ENCODE assay signal across 9 cellular contexts in genomic region chr19:918481-919156, GRCh38. TPM values are rescaled to one million over a fixed set of nuclear protein-coding genes. Genes with fewer than 3 reads are reported as not detected.
DNase-seq lines count a peak whose midpoint lies in the region; ATAC-seq and TF ChIP-seq lines count a peak whose summit lies in the region.
"Had no signal": no experiment of that assay in that cellular context is flagged by ENCODE, and none has a peak within 500 bp of the region (broad histone marks: within the 10 kb centered on the region; RNA-seq: fewer than 3 reads in every experiment).

No MANE protein-coding gene starts in this region.

- H3K27ac ChIP-seq in urinary bladder (ENCODE audit: low read depth) = no peak overlapping the region
- no peak overlapping the region for H3K27ac ChIP-seq in uterus
- H3K27ac ChIP-seq: left lung had no signal

- H3K9me3 ChIP-seq in uterus = no peaks in the 10 kb centered on the region
- H3K9me3 ChIP-seq: left lung had no signal

- intact Hi-C loops in activated T-helper 1 cell treated with anti-CD3 and anti-CD28 coated beads, Interleukin-12 subunit alpha, Interleukin-12 subunit beta, Interleukin-2, Interleukin-4 antibody, amounts not matched to agents 30 ng/mL and 10 ng/mL and 1 ng/mL, durations not matched to agents 14 hours and 24 hours and 36 hours (cut with micrococcal nuclease) = no loop called here
- intact Hi-C loops in uterus (cut with DNase I; ENCODE audit: low total_unique reads) = loop anchor here (5.0 kb wide), 1 partner anchor 51 kb away; no protein-coding TSS in a partner anchor

- H3K27me3 ChIP-seq in uterus = peaks cover 16 to 36% of the 10 kb centered on the region in 2 donors

- 3% methylated on average over 56 of the region's 56 CpGs for WGBS in urinary bladder

- H3K4me3 ChIP-seq in urinary bladder (ENCODE audit: low read depth, low read length) (peak overlapping the region; percentile 5), uterus (no peak overlapping the region)

- ATAC-seq in HG02678 (IDR thresholded peaks at IDR 0.05; ENCODE audit: unreplicated experiment) = no peak

- no peaks in the 10 kb centered on the region for H3K9me3 Mint-ChIP-seq in activated T-helper 1 cell treated with anti-CD3 and anti-CD28 coated beads, Interleukin-12 subunit alpha, Interleukin-12 subunit beta, Interleukin-2, Interleukin-4 antibody, amounts not matched to agents 30 ng/mL and 10 ng/mL and 1 ng/mL, durations not matched to agents 14 hours and 24 hours and 36 hours

- peaks cover 16% of the 10 kb centered on the region for H3K4me1 Mint-ChIP-seq in activated T-helper 1 cell treated with anti-CD3 and anti-CD28 coated beads, Interleukin-12 subunit alpha, Interleukin-12 subunit beta, Interleukin-2, Interleukin-4 antibody, amounts not matched to agents 30 ng/mL and 10 ng/mL and 1 ng/mL, durations not matched to agents 14 hours and 24 hours and 36 hours (ENCODE audit: low read depth)

- no peaks in the 10 kb centered on the region for H3K36me3 Mint-ChIP-seq in activated T-helper 1 cell treated with anti-CD3 and anti-CD28 coated beads, Interleukin-12 subunit alpha, Interleukin-12 subunit beta, Interleukin-2, Interleukin-4 antibody, amounts not matched to agents 30 ng/mL and 10 ng/mL and 1 ng/mL, durations not matched to agents 14 hours and 24 hours and 36 hours (ENCODE audit: low read depth)

- H3K4me1 ChIP-seq in urinary bladder (ENCODE audit: insufficient read depth) = peaks cover 2% of the 10 kb centered on the region
- peaks cover 0 to 36% of the 10 kb centered on the region in 2 donors for H3K4me1 ChIP-seq in uterus

- H3K36me3 ChIP-seq in urinary bladder (ENCODE audit: insufficient read depth) = no peaks in the 10 kb centered on the region
- H3K36me3 ChIP-seq in uterus = no peaks in the 10 kb centered on the region
- H3K36me3 ChIP-seq: left lung had no signal

- TF ChIP-seq CTCF in uterus (IDR thresholded peaks at IDR 0.05) = no peak

- H3K27ac Mint-ChIP-seq in activated T-helper 1 cell treated with anti-CD3 and anti-CD28 coated beads, Interleukin-12 subunit alpha, Interleukin-12 subunit beta, Interleukin-2, Interleukin-4 antibody, amounts not matched to agents 30 ng/mL and 10 ng/mL and 1 ng/mL, durations not matched to agents 14 hours and 24 hours and 36 hours = no peak overlapping the region

- H3K4me3 Mint-ChIP-seq in activated T-helper 1 cell treated with anti-CD3 and anti-CD28 coated beads, Interleukin-12 subunit alpha, Interleukin-12 subunit beta, Interleukin-2, Interleukin-4 antibody, amounts not matched to agents 30 ng/mL and 10 ng/mL and 1 ng/mL, durations not matched to agents 14 hours and 24 hours and 36 hours = peak overlapping the region; percentile 59

- peak; percentile 68 for DNase-seq in stimulated activated CD4-positive, alpha-beta T cell treated with anti-CD3 and anti-CD28 coated beads, Interleukin-1b, Interleukin-23, amount 100 ng/mL, for 48 hours
- DNase-seq in stimulated activated CD4-positive, alpha-beta T cell treated with anti-CD3 and anti-CD28 coated beads, Interleukin-4, amount 100 ng/mL, for 4 hours = no peak
- DNase-seq in activated T-helper 1 cell treated with anti-CD3 and anti-CD28 coated beads, Interleukin-12 subunit alpha, Interleukin-12 subunit beta, Interleukin-2, Interleukin-4 antibody, amounts not matched to agents 30 ng/mL and 10 ng/mL and 1 ng/mL, durations not matched to agents 14 hours and 24 hours and 36 hours (ENCODE audit: low spot score) = no peak
- no peak for DNase-seq in uterus
- DNase-seq: left lung had no signal

- TF ChIP-seq POLR2A in uterus (IDR thresholded peaks at IDR 0.05) = no peak

- H3K27me3 Mint-ChIP-seq in activated T-helper 1 cell treated with anti-CD3 and anti-CD28 coated beads, Interleukin-12 subunit alpha, Interleukin-12 subunit beta, Interleukin-2, Interleukin-4 antibody, amounts not matched to agents 30 ng/mL and 10 ng/mL and 1 ng/mL, durations not matched to agents 14 hours and 24 hours and 36 hours (ENCODE audit: insufficient read depth) = peaks cover 4% of the 10 kb centered on the region

RNA-seq across cellular contexts. Expression of gene KISS1R, which starts 1.5 kb away (rescaled TPM):
- 6.8 and 8.9 TPM in 2 replicates for total RNA-seq in activated T-helper 1 cell treated with anti-CD3 and anti-CD28 coated beads, Interleukin-12 subunit alpha, Interleukin-12 subunit beta, Interleukin-2, Interleukin-4 antibody, amounts not matched to agents 30 ng/mL and 10 ng/mL and 1 ng/mL, durations not matched to agents 14 hours and 24 hours and 36 hours
- total RNA-seq in urinary bladder (not detected), uterus (under 1 TPM in 1 of 4 donors, not detected in 3; 0.14 TPM)
- 0.28 TPM for polyA plus RNA-seq in urinary bladder
- total RNA-seq: dermis microvascular lymphatic vessel endothelial cell, NCI-H460 had no signal

RNA-seq across cellular contexts. Expression of gene R3HDM4, which starts 5.6 kb away (rescaled TPM):
- 94.3 and 96.4 TPM in 2 replicates for total RNA-seq in activated T-helper 1 cell treated with anti-CD3 and anti-CD28 coated beads, Interleukin-12 subunit alpha, Interleukin-12 subunit beta, Interleukin-2, Interleukin-4 antibody, amounts not matched to agents 30 ng/mL and 10 ng/mL and 1 ng/mL, durations not matched to agents 14 hours and 24 hours and 36 hours
- total RNA-seq in urinary bladder = 16.0 TPM
- polyA plus RNA-seq in urinary bladder = 62.3 TPM
- 10 to 100 TPM in 3 of 4 donors, 1 to 10 TPM in 1; 5.3 to 38.2 (median 21.2) TPM for total RNA-seq in uterus

RNA-seq across cellular contexts. Expression of gene ARID3A, which starts 7.2 kb away (rescaled TPM):
- 32.5 and 35.0 TPM in 2 replicates for total RNA-seq in activated T-helper 1 cell treated with anti-CD3 and anti-CD28 coated beads, Interleukin-12 subunit alpha, Interleukin-12 subunit beta, Interleukin-2, Interleukin-4 antibody, amounts not matched to agents 30 ng/mL and 10 ng/mL and 1 ng/mL, durations not matched to agents 14 hours and 24 hours and 36 hours
- 9.1 TPM for total RNA-seq in urinary bladder
- 6.1 TPM for polyA plus RNA-seq in urinary bladder
- total RNA-seq in uterus = 10 to 100 TPM in 1 of 4 donors, 1 to 10 TPM in 3; 1.3 to 22.0 (median 3.8) TPM

RNA-seq across cellular contexts. Expression of gene RNU6-9, which starts 25.3 kb away (rescaled TPM):
- not detected in 2 replicates for total RNA-seq in activated T-helper 1 cell treated with anti-CD3 and anti-CD28 coated beads, Interleukin-12 subunit alpha, Interleukin-12 subunit beta, Interleukin-2, Interleukin-4 antibody, amounts not matched to agents 30 ng/mL and 10 ng/mL and 1 ng/mL, durations not matched to agents 14 hours and 24 hours and 36 hours
- total RNA-seq in urinary bladder (not detected), uterus (not detected)
- polyA plus RNA-seq in urinary bladder = not detected
- total RNA-seq: dermis microvascular lymphatic vessel endothelial cell, left lung, NCI-H460 had no signal

RNA-seq across cellular contexts. Expression of gene MED16, which starts 25.6 kb away (rescaled TPM):
- total RNA-seq in activated T-helper 1 cell treated with anti-CD3 and anti-CD28 coated beads, Interleukin-12 subunit alpha, Interleukin-12 subunit beta, Interleukin-2, Interleukin-4 antibody, amounts not matched to agents 30 ng/mL and 10 ng/mL and 1 ng/mL, durations not matched to agents 14 hours and 24 hours and 36 hours = 62.1 and 62.5 TPM in 2 replicates
- 21.2 TPM for total RNA-seq in urinary bladder
- polyA plus RNA-seq in urinary bladder = 59.8 TPM
- total RNA-seq in uterus = 10 to 100 TPM; 12.0 to 69.1 (median 43.1) TPM
